Comparison of ENCODE assay signal across 1 cellular context in genomic region chr11:68545796-68546195, GRCh38.
TF ChIP-seq lines count a peak whose summit lies in the region.

No MANE protein-coding gene starts in this region.

TF ChIP-seq in WTC11, 78 proteins besides CTCF, POLR2A, EP300 and RAD21 (continued from another document):
- TF ChIP-seq, protein P1, sequence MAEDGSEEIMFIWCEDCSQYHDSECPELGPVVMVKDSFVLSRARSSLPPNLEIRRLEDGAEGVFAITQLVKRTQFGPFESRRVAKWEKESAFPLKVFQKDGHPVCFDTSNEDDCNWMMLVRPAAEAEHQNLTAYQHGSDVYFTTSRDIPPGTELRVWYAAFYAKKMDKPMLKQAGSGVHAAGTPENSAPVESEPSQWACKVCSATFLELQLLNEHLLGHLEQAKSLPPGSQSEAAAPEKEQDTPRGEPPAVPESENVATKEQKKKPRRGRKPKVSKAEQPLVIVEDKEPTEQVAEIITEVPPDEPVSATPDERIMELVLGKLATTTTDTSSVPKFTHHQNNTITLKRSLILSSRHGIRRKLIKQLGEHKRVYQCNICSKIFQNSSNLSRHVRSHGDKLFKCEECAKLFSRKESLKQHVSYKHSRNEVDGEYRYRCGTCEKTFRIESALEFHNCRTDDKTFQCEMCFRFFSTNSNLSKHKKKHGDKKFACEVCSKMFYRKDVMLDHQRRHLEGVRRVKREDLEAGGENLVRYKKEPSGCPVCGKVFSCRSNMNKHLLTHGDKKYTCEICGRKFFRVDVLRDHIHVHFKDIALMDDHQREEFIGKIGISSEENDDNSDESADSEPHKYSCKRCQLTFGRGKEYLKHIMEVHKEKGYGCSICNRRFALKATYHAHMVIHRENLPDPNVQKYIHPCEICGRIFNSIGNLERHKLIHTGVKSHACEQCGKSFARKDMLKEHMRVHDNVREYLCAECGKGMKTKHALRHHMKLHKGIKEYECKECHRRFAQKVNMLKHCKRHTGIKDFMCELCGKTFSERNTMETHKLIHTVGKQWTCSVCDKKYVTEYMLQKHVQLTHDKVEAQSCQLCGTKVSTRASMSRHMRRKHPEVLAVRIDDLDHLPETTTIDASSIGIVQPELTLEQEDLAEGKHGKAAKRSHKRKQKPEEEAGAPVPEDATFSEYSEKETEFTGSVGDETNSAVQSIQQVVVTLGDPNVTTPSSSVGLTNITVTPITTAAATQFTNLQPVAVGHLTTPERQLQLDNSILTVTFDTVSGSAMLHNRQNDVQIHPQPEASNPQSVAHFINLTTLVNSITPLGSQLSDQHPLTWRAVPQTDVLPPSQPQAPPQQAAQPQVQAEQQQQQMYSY (CRISPR knock-in tag; IDR thresholded peaks at IDR 0.05): no peak
- no peak for TF ChIP-seq PRRX2 (CRISPR knock-in tag; IDR thresholded peaks at IDR 0.05)
TF ChIP-seq in WTC11: peak in this region for 0.
